9 cellular contexts compared by ENCODE assay signal in the genomic region with DNA sequence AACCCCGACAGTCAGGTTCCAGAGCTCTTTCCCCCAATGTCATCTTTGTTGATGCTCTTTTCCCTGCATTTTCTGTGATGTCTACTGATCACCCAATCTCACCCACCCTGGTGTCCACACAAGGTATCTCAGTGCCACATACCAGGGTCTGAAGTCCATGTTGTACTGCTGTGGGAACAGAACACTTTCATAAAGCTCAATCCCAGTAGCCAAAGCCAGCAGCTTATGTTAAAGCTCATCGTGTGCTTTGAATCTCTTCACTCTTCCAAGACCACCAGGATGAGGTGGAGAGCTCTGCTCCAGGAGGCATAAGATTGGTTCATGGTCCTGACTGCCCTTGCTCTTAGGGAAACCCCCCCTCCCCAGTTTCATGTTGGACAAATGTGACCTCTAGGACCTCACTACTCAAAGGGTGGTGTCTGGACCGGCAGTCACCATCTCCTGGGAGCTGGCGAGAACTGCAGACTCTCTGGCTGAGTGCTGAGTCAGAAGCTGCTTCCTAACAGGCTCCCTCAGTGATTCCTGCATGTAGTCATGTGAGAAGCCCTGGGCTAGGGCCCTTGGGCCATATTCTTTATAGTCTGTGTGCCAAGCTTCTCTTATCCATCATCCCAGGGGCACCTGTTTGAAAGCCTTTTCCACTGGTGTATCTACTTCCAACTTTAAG. TPM values are rescaled to one million over a fixed set of nuclear protein-coding genes. Genes with fewer than 3 reads are reported as not detected.
DNase-seq lines count a peak whose midpoint lies in the region; ATAC-seq and TF ChIP-seq lines count a peak whose summit lies in the region.
"Had no signal": no experiment of that assay in that cellular context is flagged by ENCODE, and none has a peak within 500 bp of the region (broad histone marks: within the 10 kb centered on the region; RNA-seq: fewer than 3 reads in every experiment).

No MANE protein-coding gene starts in this region.

- H3K4me1 Mint-ChIP-seq in activated naive CD8-positive, alpha-beta T cell treated with anti-CD3 and anti-CD28 coated beads, Interleukin-2, amount 50 U/mL, for 24 hours, result peaks cover 8% of the 10 kb centered on the region

- no peak overlapping the region for H3K4me3 Mint-ChIP-seq in activated naive CD8-positive, alpha-beta T cell treated with anti-CD3 and anti-CD28 coated beads, Interleukin-2, amount 50 U/mL, for 24 hours

- H3K9me3 Mint-ChIP-seq in activated naive CD8-positive, alpha-beta T cell treated with anti-CD3 and anti-CD28 coated beads, Interleukin-2, amount 50 U/mL, for 24 hours, result no peaks in the 10 kb centered on the region

- peaks cover 57% of the 10 kb centered on the region for H3K36me3 Mint-ChIP-seq in activated naive CD8-positive, alpha-beta T cell treated with anti-CD3 and anti-CD28 coated beads, Interleukin-2, amount 50 U/mL, for 24 hours (ENCODE audit: low read depth)

- no peak for ATAC-seq in activated naive CD8-positive, alpha-beta T cell treated with anti-CD3 and anti-CD28 coated beads, Interleukin-2, amount 50 U/mL, for 24 hours
- no peak for ATAC-seq in HG02642 (IDR thresholded peaks at IDR 0.05; ENCODE audit: poor library complexity, unreplicated experiment)

- no peaks in the 10 kb centered on the region for H3K27me3 Mint-ChIP-seq in activated naive CD8-positive, alpha-beta T cell treated with anti-CD3 and anti-CD28 coated beads, Interleukin-2, amount 50 U/mL, for 24 hours

- H3K4me1 ChIP-seq in muscle layer of duodenum (ENCODE audit: control insufficient read depth in 1 of 2, insufficient read depth in 2 of 2, low read length in 2 of 2), result peaks cover 0 to 13% of the 10 kb centered on the region in 2 donors

- no peak overlapping the region for H3K27ac Mint-ChIP-seq in activated naive CD8-positive, alpha-beta T cell treated with anti-CD3 and anti-CD28 coated beads, Interleukin-2, amount 50 U/mL, for 24 hours

- H3K36me3 ChIP-seq in muscle layer of duodenum (ENCODE audit: control insufficient read depth in 1 of 2, insufficient read depth in 2 of 2, low read length in 2 of 2), result peaks cover 0 to 10% of the 10 kb centered on the region in 2 donors

- H3K4me3 ChIP-seq in coronary artery, result no peak overlapping the region
- H3K4me3 ChIP-seq in muscle layer of duodenum (ENCODE audit: low read depth in 1 of 2, low read length in 2 of 2), result no peak overlapping the region

- no peak for TF ChIP-seq CTCF in coronary artery (IDR thresholded peaks at IDR 0.05)

- H3K27me3 ChIP-seq in muscle layer of duodenum (ENCODE audit: low read depth, low read length), result no peaks in the 10 kb centered on the region

- no peaks in the 10 kb centered on the region for H3K9me3 ChIP-seq in muscle layer of duodenum (ENCODE audit: control insufficient read depth in 1 of 2, low read length in 2 of 2)

- DNase-seq in AG08396 (ENCODE audit: low spot score) (peak; percentile 60), LHCN-M2 (ENCODE audit: low read depth) (peak; percentile 79), coronary artery (ENCODE audit: low spot score) (no peak), NCI-H1105 (lab: John Stamatoyannopoulos, UW) (no peak)
- no peak for DNase-seq in activated naive CD8-positive, alpha-beta T cell treated with anti-CD3 and anti-CD28 coated beads, Interleukin-2, amount 50 U/mL, for 24 hours
- no peak for DNase-seq in NK-92 treated with Interleukin-12 subunit alpha and Interleukin-12 subunit beta, amount 100 ng/mL, for 24 hours (lab: John Stamatoyannopoulos, UW)
- DNase-seq: anterior cingulate cortex had no signal

- H3K27ac ChIP-seq in coronary artery (peak overlapping the region; percentile 29 to 42), muscle layer of duodenum (ENCODE audit: low read length) (peak overlapping the region; percentile 37)

RNA-seq across cellular contexts. Expression of gene CPNE5, which starts 13.4 kb away (rescaled TPM):
- total RNA-seq in LHCN-M2 (2014; rRNA removed), result not detected in 2 replicates
- polyA plus RNA-seq in LHCN-M2 (2012), result 0.22 TPM

RNA-seq across cellular contexts. Expression of gene PPIL1, which starts 22.0 kb away (rescaled TPM):
- total RNA-seq in LHCN-M2 (2014; rRNA removed), result 38.9 and 43.3 TPM in 2 replicates
- polyA plus RNA-seq in LHCN-M2 (2012), result 23.7 TPM

RNA-seq across cellular contexts. Expression of gene C6orf89, which starts 33.1 kb away (rescaled TPM):
- total RNA-seq in LHCN-M2 (2014; rRNA removed), result 43.6 and 44.8 TPM in 2 replicates
- 34.5 TPM for polyA plus RNA-seq in LHCN-M2 (2012)

Comparison
In these comparisons a context has a peak if more than half of its experiments do, and no peak if none do; other contexts are left out.
1. DNase-seq: peak in AG08396 (single experiment) and LHCN-M2 (single experiment); none in coronary artery (single experiment), NCI-H1105 (single experiment), activated naive CD8-positive, alpha-beta T cell treated with anti-CD3 and anti-CD28 coated beads, Interleukin-2, amount 50 U/mL, for 24 hours (single experiment) and NK-92 treated with Interleukin-12 subunit alpha and Interleukin-12 subunit beta, amount 100 ng/mL, for 24 hours (single experiment).